In the genomic region with DNA sequence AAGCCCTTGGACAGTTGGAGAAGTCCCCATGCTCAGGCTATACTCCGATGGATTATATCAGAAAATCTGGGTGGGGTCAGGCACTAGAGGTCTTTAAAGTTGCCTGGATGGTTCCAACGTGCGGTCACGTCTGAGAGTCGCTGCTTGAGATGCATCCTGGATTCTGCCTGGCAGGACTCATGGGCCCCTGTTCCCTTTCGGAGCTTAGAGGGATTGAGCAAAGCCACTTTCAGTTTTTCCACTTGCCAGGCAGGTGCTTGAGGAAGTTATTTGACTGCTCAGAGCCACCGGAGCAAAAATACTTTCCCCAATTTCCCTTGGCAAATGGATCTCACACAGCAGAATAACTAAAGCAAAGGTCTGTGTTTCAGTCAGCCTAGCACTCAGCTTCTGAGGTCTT, we compare ENCODE assay signal across 17 cellular contexts.
DNase-seq lines count a peak whose midpoint lies in the region; ATAC-seq and TF ChIP-seq lines count a peak whose summit lies in the region.
"Had no signal": no experiment of that assay in that cellular context is flagged by ENCODE, and none has a peak within 500 bp of the region (broad histone marks: within the 10 kb centered on the region; RNA-seq: fewer than 3 reads in every experiment).

No MANE protein-coding gene starts in this region.

- WGBS in right cardiac atrium = 84% methylated on average over 7 of the region's 7 CpGs
- 36 to 45% methylated on average over 7 of the region's 7 CpGs for WGBS in thyroid gland, 2 donors
- WGBS in sigmoid colon, 2 donors = 90% methylated on average over 7 of the region's 7 CpGs

- H3K36me3 ChIP-seq in left ventricle myocardium inferior (no peaks in the 10 kb centered on the region), thyroid gland (no peaks in the 10 kb centered on the region), sigmoid colon (no peaks in the 10 kb centered on the region)
- H3K36me3 ChIP-seq: BLaER1 treated with 17β-estradiol and CSF1 and Interleukin-3, amounts not matched to agents 10 nM and 100 nM had no signal

- H3K9me3 ChIP-seq in left ventricle myocardium inferior (replicated peaks) (peaks cover 10% of the 10 kb centered on the region), right cardiac atrium (ENCODE audit: control insufficient read depth, low read length) (peaks cover 2% of the 10 kb centered on the region), thyroid gland (no peaks in the 10 kb centered on the region), sigmoid colon (peaks cover 4 to 9% (median 7%) of the 10 kb centered on the region in 4 donors)

- H3K4me1 ChIP-seq in left ventricle myocardium inferior = peaks cover 37% of the 10 kb centered on the region
- H3K4me1 ChIP-seq in right cardiac atrium (ENCODE audit: control insufficient read depth, insufficient read depth, low read length) = no peaks in the 10 kb centered on the region
- H3K4me1 ChIP-seq in thyroid gland = no peaks in the 10 kb centered on the region
- no peaks in the 10 kb centered on the region for H3K4me1 ChIP-seq in sigmoid colon
- H3K4me1 ChIP-seq: A549, Caco-2 had no signal

- TF ChIP-seq POLR2A in thyroid gland (IDR thresholded peaks at IDR 0.05) (no peak), sigmoid colon (IDR thresholded peaks at IDR 0.05) (no peak)

- TF ChIP-seq CTCF in left ventricle myocardium inferior (IDR thresholded peaks at IDR 0.05; ENCODE audit: borderline replicate concordance) (no peak), thyroid gland (IDR thresholded peaks at IDR 0.05) (no peak), sigmoid colon (IDR thresholded peaks at IDR 0.05) (no peak)

- no peak for TF ChIP-seq EP300 in sigmoid colon (IDR thresholded peaks at IDR 0.05)

- intact Hi-C loops in left ventricle myocardium inferior (cut with micrococcal nuclease) = no loop called here
- intact Hi-C loops in right cardiac atrium (cut with DNase I) = no loop called here
- intact Hi-C loops in thyroid gland (cut with DNase I) = no loop called here
- intact Hi-C loops in sigmoid colon (cut with DNase I) = no loop called here

- H3K4me3 ChIP-seq in left ventricle myocardium inferior = no peak overlapping the region
- no peak overlapping the region for H3K4me3 ChIP-seq in right cardiac atrium (ENCODE audit: low read length)
- no peak overlapping the region for H3K4me3 ChIP-seq in thyroid gland (replicated peaks in 1 of 3)
- no peak overlapping the region for H3K4me3 ChIP-seq in sigmoid colon
- H3K4me3 ChIP-seq: A549; BLaER1 treated with 17β-estradiol and CSF1 and Interleukin-3, amounts not matched to agents 10 nM and 100 nM had no signal

- H3K27ac ChIP-seq in left ventricle myocardium inferior (replicated peaks) (peak overlapping the region; percentile 8), right cardiac atrium (ENCODE audit: low read length) (no peak overlapping the region), caudate nucleus (ENCODE audit: low read depth, low read length) (peak overlapping the region; percentile 26), thyroid gland (no peak overlapping the region), sigmoid colon (no peak overlapping the region)
- H3K27ac ChIP-seq: 22Rv1, A549, C4-2B had no signal

- DNase-seq in left ventricle myocardium inferior (no peak), right cardiac atrium (no peak), caudate nucleus (lab: John Stamatoyannopoulos, UW) (no peak), thyroid gland (peak; percentile 57 to 60), NCI-H774 (lab: John Stamatoyannopoulos, UW) (no peak), sigmoid colon (no peak)
- DNase-seq: AML-193; Caco-2; Calu3; CD4-positive, alpha-beta T cell; CD8-positive, alpha-beta T cell; DMS79 treated with DMSO at 0.1 percent for 48 hours; GF-D8 had no signal

- H3K27me3 ChIP-seq in left ventricle myocardium inferior (ENCODE audit: low read depth) (no peaks in the 10 kb centered on the region), right cardiac atrium (ENCODE audit: control insufficient read depth, insufficient read depth) (no peaks in the 10 kb centered on the region), thyroid gland (no peaks in the 10 kb centered on the region), sigmoid colon (no peaks in the 10 kb centered on the region)
- H3K27me3 ChIP-seq: BLaER1 treated with 17β-estradiol and CSF1 and Interleukin-3, amounts not matched to agents 10 nM and 100 nM had no signal

- ATAC-seq in right cardiac atrium = no peak
- ATAC-seq: A549; CD8-positive, alpha-beta T cell had no signal

Comparison
In these comparisons a context has a peak if more than half of its experiments do, and no peak if none do; other contexts are left out.
1. H3K27ac ChIP-seq: peak in left ventricle myocardium inferior (single experiment) and caudate nucleus (single experiment); none in right cardiac atrium (single experiment), thyroid gland (0 of 3) and sigmoid colon (0 of 4).
2. DNase-seq: peak in thyroid gland (2 of 2); none in left ventricle myocardium inferior (single experiment), right cardiac atrium (0 of 3), caudate nucleus (0 of 61), NCI-H774 (single experiment) and sigmoid colon (single experiment).